Comparison of ENCODE assay signal across 17 cellular contexts in genomic region chr18:73556904-73557303, GRCh38.
DNase-seq lines count a peak whose midpoint lies in the region; ATAC-seq and TF ChIP-seq lines count a peak whose summit lies in the region.
"Had no signal": no experiment of that assay in that cellular context is flagged by ENCODE, and none has a peak within 500 bp of the region (broad histone marks: within the 10 kb centered on the region; RNA-seq: fewer than 3 reads in every experiment).

No MANE protein-coding gene starts in this region.

- ATAC-seq in Panc1, result peak; percentile 76
- no peak for ATAC-seq in WTC11
- ATAC-seq: A549 had no signal

- H4K91ac ChIP-seq in trophoblast cell (ENCODE audit: low read depth, low read length), result no peak overlapping the region

- H4K12ac ChIP-seq in trophoblast cell (ENCODE audit: low read depth, low read length), result no peak overlapping the region

- intact Hi-C loops in Panc1 (cut with micrococcal nuclease; ENCODE audit: unreplicated experiment), result no loop called here

- no peak overlapping the region for H2AK5ac ChIP-seq in trophoblast cell (ENCODE audit: low read length)

- H3K27me3 Mint-ChIP-seq in WTC11 (ENCODE audit: low read depth), result no peaks in the 10 kb centered on the region
- H3K27me3 Mint-ChIP-seq: CD4-positive, alpha-beta memory T cell had no signal

- no peak overlapping the region for H3K23ac ChIP-seq in trophoblast cell (ENCODE audit: low read length)

- H3K9me3 ChIP-seq in Panc1 (ENCODE audit: control insufficient read depth, insufficient read depth, low read depth, low read length) (no peaks in the 10 kb centered on the region), trophoblast cell (ENCODE audit: insufficient read depth, low read depth, low read length) (no peaks in the 10 kb centered on the region), SJCRH30 (replicated peaks) (no peaks in the 10 kb centered on the region)
- H3K9me3 ChIP-seq: A549, BE2C had no signal

- H3K27ac ChIP-seq in KMS-11 (no peak overlapping the region), Panc1 (ENCODE audit: low read length) (no peak overlapping the region), trophoblast cell (ENCODE audit: low read depth, low read length) (no peak overlapping the region), SJCRH30 (no peak overlapping the region)
- H3K27ac ChIP-seq: A549, C4-2B, HL-60 had no signal

- in situ Hi-C loops in Panc1 (cut with HindIII; ENCODE audit: low pct_unique_long_range_greater_than_20kb, low sequenced_read_pairs), result no loop called here

- peaks cover 7% of the 10 kb centered on the region for H3K9me3 Mint-ChIP-seq in WTC11

- H3K36me3 Mint-ChIP-seq in WTC11, result no peaks in the 10 kb centered on the region
- H3K36me3 Mint-ChIP-seq: CD4-positive, alpha-beta memory T cell had no signal

- H3K4me3 Mint-ChIP-seq in WTC11, result no peak overlapping the region
- H3K4me3 Mint-ChIP-seq: CD4-positive, alpha-beta memory T cell had no signal

- H3K4me2 ChIP-seq in KMS-11 (no peak overlapping the region), trophoblast cell (ENCODE audit: low read length) (no peak overlapping the region)
- H3K4me2 ChIP-seq: A549 had no signal

- no peak overlapping the region for H2BK120ac ChIP-seq in trophoblast cell (ENCODE audit: insufficient read depth, low read length, poor library complexity)

- no peak overlapping the region for H3K14ac ChIP-seq in trophoblast cell (ENCODE audit: low read length)

- H4K20me1 ChIP-seq in KMS-11 (ENCODE audit: insufficient read depth), result no peaks in the 10 kb centered on the region

- H3K18ac ChIP-seq in trophoblast cell (ENCODE audit: low read length), result no peak overlapping the region

- H3K4ac ChIP-seq in trophoblast cell (ENCODE audit: low read depth, low read length), result no peak overlapping the region

- H3K79me2 ChIP-seq in KMS-11 (ENCODE audit: insufficient read depth, low read depth) (no peaks in the 10 kb centered on the region), trophoblast cell (ENCODE audit: control insufficient read depth, insufficient read depth, low read length, poor library complexity) (no peaks in the 10 kb centered on the region)

- H3K4me1 ChIP-seq in KMS-11 (ENCODE audit: low read depth, poor library complexity, severe bottlenecking) (no peaks in the 10 kb centered on the region), Panc1 (ENCODE audit: control insufficient read depth, insufficient read depth, low read length) (no peaks in the 10 kb centered on the region), trophoblast cell (ENCODE audit: control insufficient read depth in 1 of 2, insufficient read depth in 2 of 2, low read length in 2 of 2) (no peaks in the 10 kb centered on the region), SJCRH30 (no peaks in the 10 kb centered on the region)
- H3K4me1 ChIP-seq: A549, BE2C had no signal

- no peak overlapping the region for H4K8ac ChIP-seq in trophoblast cell (ENCODE audit: low read depth, low read length)

- CTCF ChIA-PET in Panc1 (lab: Charles Lee), result no interaction called here
- CTCF ChIA-PET in WTC11 (lab: Charles Lee), result no interaction called here

- H3K27me3 ChIP-seq in KMS-11 (ENCODE audit: insufficient read depth, low read depth) (no peaks in the 10 kb centered on the region), Panc1 (ENCODE audit: control insufficient read depth, insufficient read depth, low read length) (peaks cover 4% of the 10 kb centered on the region), trophoblast cell (ENCODE audit: insufficient read depth, low read length) (no peaks in the 10 kb centered on the region), SJCRH30 (no peaks in the 10 kb centered on the region)
- H3K27me3 ChIP-seq: BE2C had no signal

- POLR2A ChIA-PET in Panc1 (lab: Charles Lee), result interaction anchor here (0.5 kb wide), 1 partner anchor 9 kb away, joined by 4 read pairs; no protein-coding TSS in a partner anchor
- POLR2A ChIA-PET in WTC11 (lab: Charles Lee), result no interaction called here

- H3K4me3 ChIP-seq in KMS-11 (IDR thresholded peaks at IDR 0.05; ENCODE audit: insufficient read depth, low read depth, low read length), result no peak overlapping the region
- H3K4me3 ChIP-seq in Panc1 (ENCODE audit: low read depth in 2 of 2, low read length in 2 of 2), result no peak overlapping the region
- H3K4me3 ChIP-seq in trophoblast cell (ENCODE audit: low read depth, low read length), result no peak overlapping the region
- no peak overlapping the region for H3K4me3 ChIP-seq in SJCRH30
- H3K4me3 ChIP-seq: A549 had no signal

- H2BK12ac ChIP-seq in trophoblast cell (ENCODE audit: low read length), result no peak overlapping the region

- DNase-seq in Panc1 (ENCODE audit: low read depth, low spot score) (no peak), kidney tubule cell (ENCODE audit: low spot score) (peak; percentile 2), trophoblast cell (no peak), NOMO-1 (lab: John Stamatoyannopoulos, UW; ENCODE audit: unreplicated experiment in 2 of 2) (no peak), SJCRH30 (no peak), NCI-H2196 treated with DMSO at 0.1 percent for 48 hours (lab: John Stamatoyannopoulos, UW; ENCODE audit: unreplicated experiment) (no peak), WTC11 (ENCODE audit: low spot score) (no peak)
- DNase-seq: BE2C; CD4-positive, alpha-beta memory T cell; DMS153; DMS79 treated with DMSO at 0.1 percent for 48 hours; GDM1; H7 had no signal

- H3K9ac ChIP-seq in KMS-11 (no peak overlapping the region), trophoblast cell (ENCODE audit: low read length) (peak overlapping the region; percentile 26)

- BruUV-seq in Panc1 (replicated peaks; lab: Mats Ljungman, UMichigan), result no TSS peak

- H3K4me1 Mint-ChIP-seq in WTC11, result no peaks in the 10 kb centered on the region
- H3K4me1 Mint-ChIP-seq: CD4-positive, alpha-beta memory T cell had no signal

- H2BK5ac ChIP-seq in trophoblast cell (ENCODE audit: low read depth, low read length, poor library complexity), result no peak overlapping the region

- H3K79me1 ChIP-seq in trophoblast cell (ENCODE audit: low read length), result no peaks in the 10 kb centered on the region

- no peak for TF ChIP-seq CTCF in KMS-11 (conservative IDR thresholded peaks at IDR 0.05; ENCODE audit: low read depth, low read length)
- TF ChIP-seq CTCF in Panc1 (IDR thresholded peaks at IDR 0.05), result no peak
- TF ChIP-seq CTCF in WTC11 (IDR thresholded peaks at IDR 0.05), result no peak

- WGBS in trophoblast cell (ENCODE audit: extremely low coverage, insufficient coverage, insufficient read length), result no CpG with 5 or more reads among the region's 4 CpGs

- H2AFZ ChIP-seq in KMS-11 (ENCODE audit: low read depth) (peak overlapping the region; percentile 0; the same call in 1 of the 2 replicates), trophoblast cell (ENCODE audit: insufficient read depth, low read length, poor library complexity) (no peak overlapping the region)

- H3K36me3 ChIP-seq in KMS-11 (ENCODE audit: insufficient read depth), result no peaks in the 10 kb centered on the region
- no peaks in the 10 kb centered on the region for H3K36me3 ChIP-seq in Panc1 (ENCODE audit: control insufficient read depth, insufficient read depth, low read length)
- no peaks in the 10 kb centered on the region for H3K36me3 ChIP-seq in trophoblast cell (ENCODE audit: control insufficient read depth in 1 of 2, insufficient read depth in 2 of 2, low read length in 2 of 2)
- H3K36me3 ChIP-seq in SJCRH30, result no peaks in the 10 kb centered on the region
- H3K36me3 ChIP-seq: BE2C had no signal

- H3K27ac Mint-ChIP-seq in WTC11, result no peak overlapping the region
- H3K27ac Mint-ChIP-seq: CD4-positive, alpha-beta memory T cell had no signal

TF ChIP-seq in WTC11, 78 proteins besides CTCF, POLR2A, EP300 and RAD21 (continues in another document):
- TF ChIP-seq ZNF396 (CRISPR knock-in tag; IDR thresholded peaks at IDR 0.05; ENCODE audit: borderline replicate concordance), result no peak
- TF ChIP-seq PREB (CRISPR knock-in tag; IDR thresholded peaks at IDR 0.05; ENCODE audit: borderline replicate concordance), result no peak
- no peak for TF ChIP-seq AFF4 (CRISPR knock-in tag; IDR thresholded peaks at IDR 0.05; ENCODE audit: borderline replicate concordance)
- TF ChIP-seq, protein P1, sequence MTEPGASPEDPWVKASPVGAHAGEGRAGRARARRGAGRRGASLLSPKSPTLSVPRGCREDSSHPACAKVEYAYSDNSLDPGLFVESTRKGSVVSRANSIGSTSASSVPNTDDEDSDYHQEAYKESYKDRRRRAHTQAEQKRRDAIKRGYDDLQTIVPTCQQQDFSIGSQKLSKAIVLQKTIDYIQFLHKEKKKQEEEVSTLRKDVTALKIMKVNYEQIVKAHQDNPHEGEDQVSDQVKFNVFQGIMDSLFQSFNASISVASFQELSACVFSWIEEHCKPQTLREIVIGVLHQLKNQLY (CRISPR knock-in tag; IDR thresholded peaks at IDR 0.05), result no peak
